ENCODE assay signal across 8 cellular contexts in the genomic region with DNA sequence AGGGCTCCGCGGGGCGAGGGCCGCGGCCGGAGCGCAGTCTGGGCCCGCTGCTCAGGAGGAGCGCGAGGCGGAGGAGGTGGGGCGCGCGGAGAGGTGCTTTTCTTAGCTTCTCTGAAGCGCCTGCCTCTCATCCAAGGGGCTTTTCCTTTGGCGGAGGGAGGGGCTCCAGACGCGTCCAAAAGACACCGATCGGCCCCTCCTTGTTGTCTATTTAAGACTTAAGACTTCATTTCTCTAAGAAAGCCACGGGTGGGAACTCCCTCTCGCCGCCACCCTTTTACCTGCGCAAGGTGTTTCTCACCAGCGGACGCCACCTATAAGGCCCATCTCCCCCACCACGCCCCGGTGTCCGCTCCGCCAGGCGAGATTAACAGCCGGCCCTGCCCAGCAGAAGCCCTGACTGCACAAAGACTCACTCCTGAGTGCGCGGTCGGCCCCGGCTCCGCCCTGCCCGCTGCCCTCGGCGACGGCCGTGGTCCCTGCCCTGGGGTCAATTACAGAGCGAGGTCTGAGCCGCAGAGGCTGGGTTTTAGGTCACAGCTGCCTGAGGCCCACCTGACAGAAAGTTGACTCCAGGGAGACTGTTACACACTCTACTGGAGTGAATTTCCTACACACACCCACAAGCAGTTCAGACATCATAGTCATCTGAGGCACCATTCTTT. TPM values are rescaled to one million over a fixed set of nuclear protein-coding genes. Genes with fewer than 3 reads are reported as not detected.
DNase-seq lines count a peak whose midpoint lies in the region; ATAC-seq, FAIRE-seq and TF ChIP-seq lines count a peak whose summit lies in the region.

A gene (minus strand): TSS at position 402 of the 665 bp plus-strand sequence. CDS start 450 bp downstream, outside the sequence.

- H3K9me3 ChIP-seq in testis = no peaks in the 10 kb centered on the region

- H3K9ac ChIP-seq in KMS-11 = no peak within 1 kb of the TSS

- peak within 1 kb of the TSS; percentile 81 for H3K27ac Mint-ChIP-seq in MCF 10A (ENCODE audit: low read depth, unreplicated experiment)

- H3K27me3 ChIP-seq in KMS-11 (ENCODE audit: insufficient read depth, low read depth) = no peaks in the 10 kb centered on the region
- no peaks in the 10 kb centered on the region for H3K27me3 ChIP-seq in testis

- ATAC-seq in left lobe of liver (peak; percentile 67), GM21529 (IDR thresholded peaks at IDR 0.05; ENCODE audit: unreplicated experiment) (no peak)

- no peaks in the 10 kb centered on the region for H3K79me2 ChIP-seq in KMS-11 (ENCODE audit: insufficient read depth, low read depth)

- CTCF ChIA-PET in MCF 10A (lab: Yijun Ruan, JAX) = interaction anchor here (0.6 to 1.1 kb wide), 3 partner anchors 139 to 147 kb away, joined by 3 read pairs; no protein-coding TSS in a partner anchor

- peaks cover 30% of the 10 kb centered on the region for H3K4me1 Mint-ChIP-seq in MCF 10A (ENCODE audit: insufficient read depth, unreplicated experiment)

- TF ChIP-seq CTCF in KMS-11 (conservative IDR thresholded peaks at IDR 0.05; ENCODE audit: low read depth, low read length) = no peak
- no peak for TF ChIP-seq CTCF in MCF 10A (IDR thresholded peaks at IDR 0.05; ENCODE audit: unreplicated experiment)
- TF ChIP-seq CTCF in testis (IDR thresholded peaks at IDR 0.05) = no peak

- H3K36me3 Mint-ChIP-seq in MCF 10A (ENCODE audit: insufficient read depth, unreplicated experiment) = no peaks in the 10 kb centered on the region

- H3K4me1 ChIP-seq in KMS-11 (ENCODE audit: low read depth, poor library complexity, severe bottlenecking) = no peaks in the 10 kb centered on the region
- peaks cover 4% of the 10 kb centered on the region for H3K4me1 ChIP-seq in testis

- POLR2A ChIA-PET in MCF 10A (lab: Yijun Ruan, JAX) = interaction anchor here (0.6 to 9.4 kb wide), 31 partner anchors 11 to 408 kb away, joined by 3 to 221 read pairs (median 5); a partner anchor contains a TSS

- no peaks in the 10 kb centered on the region for H3K27me3 Mint-ChIP-seq in MCF 10A (ENCODE audit: insufficient read depth, unreplicated experiment)

- DNase-seq in MCF 10A (ENCODE audit: unreplicated experiment) (peak; percentile 52), left lobe of liver (ENCODE audit: low spot score) (peak; percentile 61), testis (peak; percentile 25), RCC 7860 (ENCODE audit: low spot score) (no peak), amniotic stem cell (lab: John Stamatoyannopoulos, UW) (no peak)
- no peak for DNase-seq in activated naive CD4-positive, alpha-beta T cell treated with Interleukin-2 at 50 U/mL for 16 hours

- intact Hi-C loops in MCF 10A (cut with micrococcal nuclease) (loop anchor here (5.0 to 10.0 kb wide), 2 partner anchors 140 to 323 kb away; no protein-coding TSS in a partner anchor), testis (cut with DNase I; ENCODE audit: low total_unique reads) (no loop called here)

- no peak within 1 kb of the TSS for H3K4me3 ChIP-seq in KMS-11 (IDR thresholded peaks at IDR 0.05; ENCODE audit: insufficient read depth, low read depth, low read length)
- peak within 1 kb of the TSS; percentile 47 to 70 for H3K4me3 ChIP-seq in testis

- H2AFZ ChIP-seq in KMS-11 (ENCODE audit: low read depth) = peak within 1 kb of the TSS; percentile 11; the same call in 1 of the 2 replicates

- FAIRE-seq in RCC 7860 (lab: Jason Lieb, UNC) = no peak

- H3K27ac ChIP-seq in KMS-11 (no peak within 1 kb of the TSS), testis (peak within 1 kb of the TSS; percentile 59 to 62)

- no TSS peak for BruUV-seq in MCF 10A (replicated peaks; lab: Mats Ljungman, UMichigan)

- 12 to 14% methylated on average over 24 to 44 of the region's 44 CpGs for WGBS in testis, 2 donors

- no peak for TF ChIP-seq POLR2A in testis (IDR thresholded peaks at IDR 0.05)

- peak within 1 kb of the TSS; percentile 82 for H3K4me3 Mint-ChIP-seq in MCF 10A (ENCODE audit: unreplicated experiment)

- H4K20me1 ChIP-seq in KMS-11 (ENCODE audit: insufficient read depth) = no peaks in the 10 kb centered on the region

- H3K36me3 ChIP-seq in KMS-11 (ENCODE audit: insufficient read depth) (no peaks in the 10 kb centered on the region), testis (ENCODE audit: low read depth, missing control alignments) (no peaks in the 10 kb centered on the region)

- no peaks in the 10 kb centered on the region for H3K9me3 Mint-ChIP-seq in MCF 10A (ENCODE audit: unreplicated experiment)

- H3K4me2 ChIP-seq in KMS-11 = no peak within 1 kb of the TSS

RNA-seq across cellular contexts. Expression of the gene that starts here (rescaled TPM):
- total RNA-seq in MCF 10A (2022) = 11.3 and 17.6 TPM in 2 replicates
- 4.6 TPM for total RNA-seq in left lobe of liver
- total RNA-seq in testis = 1 to 10 TPM; 1.2 TPM
- polyA plus RNA-seq in testis (ENCODE audit: insufficient read depth, low read depth, low replicate concordance) = 2.7 TPM

Comparison
In these comparisons a context has a peak if more than half of its experiments do, and no peak if none do; other contexts are left out.
1. DNase-seq: peak in MCF 10A (single experiment), left lobe of liver (single experiment) and testis (single experiment); none in RCC 7860 (single experiment), amniotic stem cell (single experiment) and activated naive CD4-positive, alpha-beta T cell treated with Interleukin-2 at 50 U/mL for 16 hours (single experiment).